ENCODE assay signal across 23 cellular contexts in genomic region chrX:45986971-45987370, GRCh38.
A peak's percentile ranks its signal among the peaks of the same experiment; 100 is the strongest.
DNase-seq lines count a peak whose midpoint lies in the region; ATAC-seq, FAIRE-seq and TF ChIP-seq lines count a peak whose summit lies in the region.
"Had no signal": no experiment of that assay in that cellular context is flagged by ENCODE, and none has a peak within 500 bp of the region (broad histone marks: within the 10 kb centered on the region; RNA-seq: fewer than 3 reads in every experiment).

No MANE protein-coding gene starts in this region.

- CTCF ChIA-PET in SK-N-SH (lab: Yijun Ruan, JAX): no interaction called here
- CTCF ChIA-PET in T-cell (lab: Charles Lee): no interaction called here

- H3K27ac ChIP-seq in SK-N-SH (ENCODE audit: low read depth in 2 of 2, low read length in 1 of 2) (no peak overlapping the region), pancreas (no peak overlapping the region)
- H3K27ac ChIP-seq: KMS-11, lower lobe of right lung, Peyer's patch, right atrium auricular region had no signal

- TF ChIP-seq EP300 in SK-N-SH (IDR thresholded peaks at IDR 0.05; ENCODE audit: borderline replicate concordance in 1 of 2, low read depth in 1 of 2, low read length in 1 of 2): no peak

- H3K9me2 ChIP-seq in SK-N-SH: no peaks in the 10 kb centered on the region

- H3K9ac ChIP-seq in SK-N-SH: no peak overlapping the region
- H3K9ac ChIP-seq: KMS-11 had no signal

- peak; percentile 31; the same call in 1 of the 3 replicates for ATAC-seq in SK-N-SH treated with all-trans-retinoic acid at 6 μM for 48 hours
- ATAC-seq in pancreas: no peak
- no peak for ATAC-seq in T-cell (replicated peaks in 1 of 4)
- ATAC-seq in HG03354 (IDR thresholded peaks at IDR 0.05; ENCODE audit: poor library complexity, severe bottlenecking, unreplicated experiment): no peak
- ATAC-seq: lower lobe of right lung had no signal

- intact Hi-C loops in pancreas (cut with DNase I): no loop called here

- H3K36me3 ChIP-seq in SK-N-SH (replicated peaks in 1 of 2; ENCODE audit: control insufficient read depth in 1 of 2, insufficient read depth in 2 of 2, low read length in 1 of 2): no peaks in the 10 kb centered on the region
- H3K36me3 ChIP-seq in pancreas: no peaks in the 10 kb centered on the region
- H3K36me3 ChIP-seq: lower lobe of right lung, Peyer's patch, right atrium auricular region had no signal

- H3K4me3 ChIP-seq in SK-N-SH (ENCODE audit: low read depth in 2 of 2, low read length in 1 of 2) (no peak overlapping the region), fibroblast of mammary gland (ENCODE audit: control insufficient read depth, low read depth, low read length) (no peak overlapping the region), pancreas (no peak overlapping the region)
- H3K4me3 ChIP-seq: lower lobe of right lung, Peyer's patch, right atrium auricular region had no signal

- 11% methylated on average over 2 of the region's 2 CpGs for WGBS in SK-N-SH (ENCODE audit: low lambda C conversion rate)
- 60 to 76% methylated on average over 2 of the region's 2 CpGs for WGBS in pancreas, 2 donors

- H3F3A ChIP-seq in SK-N-SH (replicated peaks; ENCODE audit: insufficient read depth): no peaks in the 10 kb centered on the region

- peaks cover 4 to 5% (median 5%) of the 10 kb centered on the region in 3 donors for H3K9me3 Mint-ChIP-seq in T-cell

- no peaks in the 10 kb centered on the region for H3K4me1 Mint-ChIP-seq in T-cell
- H3K4me1 Mint-ChIP-seq: CD14-positive monocyte, endodermal cell had no signal

- H3K27me3 ChIP-seq in SK-N-SH (ENCODE audit: insufficient read depth) (no peaks in the 10 kb centered on the region), pancreas (peaks cover 0 to 6% (median 0%) of the 10 kb centered on the region in 4 donors)
- H3K27me3 ChIP-seq: Peyer's patch, right atrium auricular region had no signal

- no peak for TF ChIP-seq CTCF in SK-N-SH (IDR thresholded peaks at IDR 0.05)
- TF ChIP-seq CTCF in fibroblast of mammary gland (conservative IDR thresholded peaks at IDR 0.05; ENCODE audit: control insufficient read depth, insufficient read depth, low read depth, low read length): no peak
- TF ChIP-seq CTCF in pancreas (IDR thresholded peaks at IDR 0.05): no peak

- H3K9me3 ChIP-seq in SK-N-SH: no peaks in the 10 kb centered on the region
- H3K9me3 ChIP-seq in pancreas: no peaks in the 10 kb centered on the region
- H3K9me3 ChIP-seq: lower lobe of right lung, Peyer's patch had no signal

- no peak for FAIRE-seq in pancreas (lab: Jason Lieb, UNC)
- FAIRE-seq: colon, GM12891 had no signal

- H3K4me1 ChIP-seq in SK-N-SH (ENCODE audit: control insufficient read depth in 1 of 2, insufficient read depth in 2 of 2, low read depth in 1 of 2, low read length in 1 of 2) (no peaks in the 10 kb centered on the region), pancreas (no peaks in the 10 kb centered on the region)
- H3K4me1 ChIP-seq: lower lobe of right lung, Peyer's patch, right atrium auricular region had no signal

- H2AFZ ChIP-seq in SK-N-SH (ENCODE audit: low read depth): no peak overlapping the region

- no peak for DNase-seq in SK-N-SH
- peak; percentile 2 for DNase-seq in T1000 (lab: John Stamatoyannopoulos, UW)
- DNase-seq in fibroblast of mammary gland (ENCODE audit: low read depth): peak; percentile 37
- no peak for DNase-seq in pancreas
- DNase-seq in activated CD4-positive, alpha-beta T cell treated with anti-CD3 and anti-CD28 coated beads for 1 hour: no peak
- DNase-seq in T-cell: no peak
- DNase-seq: 8988T; activated naive CD4-positive, alpha-beta T cell treated with anti-CD3 and anti-CD28 coated beads, Interleukin-2, amount 50 U/mL, for 16 hours; activated T-cell treated with anti-CD3 and anti-CD28 coated beads, Interleukin-2, amount 50 U/mL, for 48 hours; endodermal cell; lower lobe of right lung; NCI-H1105; NCI-H2029 treated with DMSO at 0.1 percent for 48 hours; NCI-H446; Peyer's patch had no signal

- TF ChIP-seq RAD21 in SK-N-SH (IDR thresholded peaks at IDR 0.05; ENCODE audit: low read length): no peak

- no peaks in the 10 kb centered on the region for H4K20me1 ChIP-seq in SK-N-SH (ENCODE audit: insufficient read depth)

- no peak overlapping the region for H3K4me3 Mint-ChIP-seq in T-cell
- H3K4me3 Mint-ChIP-seq: CD14-positive monocyte, endodermal cell, type B pancreatic cell had no signal

- no peaks in the 10 kb centered on the region for H3K79me2 ChIP-seq in SK-N-SH (ENCODE audit: insufficient read depth)

- no peak overlapping the region for H3K27ac Mint-ChIP-seq in T-cell
- H3K27ac Mint-ChIP-seq: CD14-positive monocyte, endodermal cell, type B pancreatic cell had no signal

- no peak overlapping the region for H3K4me2 ChIP-seq in SK-N-SH
- H3K4me2 ChIP-seq: KMS-11 had no signal

- POLR2A ChIA-PET in SK-N-SH (lab: Yijun Ruan, JAX): no interaction called here
- POLR2A ChIA-PET in T-cell (lab: Charles Lee): no interaction called here

- H3K27me3 Mint-ChIP-seq in T-cell: peaks cover 0 to 5% of the 10 kb centered on the region in 2 donors
- H3K27me3 Mint-ChIP-seq: type B pancreatic cell had no signal

- no peaks in the 10 kb centered on the region for H3K36me3 Mint-ChIP-seq in T-cell
- H3K36me3 Mint-ChIP-seq: CD14-positive monocyte, type B pancreatic cell had no signal

TF ChIP-seq in SK-N-SH treated with all-trans-retinoic acid at 6 μM for 48 hours, 23 proteins besides CTCF, POLR2A, EP300 and RAD21:
- TF ChIP-seq SNAI2 (CRISPR knock-in tag; IDR thresholded peaks at IDR 0.05): no peak
- TF ChIP-seq CREB5 (CRISPR knock-in tag; IDR thresholded peaks at IDR 0.05; ENCODE audit: low read depth): no peak
TF ChIP-seq in SK-N-SH treated with all-trans-retinoic acid at 6 μM for 48 hours: peak in this region for 0.

TF ChIP-seq in SK-N-SH, 30 proteins besides CTCF, POLR2A, EP300 and RAD21:
- TF ChIP-seq SIN3A (IDR thresholded peaks at IDR 0.05; ENCODE audit: borderline replicate concordance, low read depth, low read length) (no peak), RFX5 (IDR thresholded peaks at IDR 0.05; ENCODE audit: low read length) (no peak), TEAD4 (IDR thresholded peaks at IDR 0.05; ENCODE audit: borderline replicate concordance, insufficient read depth) (no peak), FOXM1 (IDR thresholded peaks at IDR 0.05; ENCODE audit: low read depth) (no peak), FOSL2 (IDR thresholded peaks at IDR 0.05; ENCODE audit: borderline replicate concordance, low read depth) (no peak), USF2 (IDR thresholded peaks at IDR 0.05; ENCODE audit: borderline replicate concordance, low read depth, low read length) (no peak), NFIC (IDR thresholded peaks at IDR 0.05; ENCODE audit: borderline replicate concordance) (no peak), GABPA (IDR thresholded peaks at IDR 0.05; ENCODE audit: low read depth) (no peak)
- TF ChIP-seq, protein P1, sequence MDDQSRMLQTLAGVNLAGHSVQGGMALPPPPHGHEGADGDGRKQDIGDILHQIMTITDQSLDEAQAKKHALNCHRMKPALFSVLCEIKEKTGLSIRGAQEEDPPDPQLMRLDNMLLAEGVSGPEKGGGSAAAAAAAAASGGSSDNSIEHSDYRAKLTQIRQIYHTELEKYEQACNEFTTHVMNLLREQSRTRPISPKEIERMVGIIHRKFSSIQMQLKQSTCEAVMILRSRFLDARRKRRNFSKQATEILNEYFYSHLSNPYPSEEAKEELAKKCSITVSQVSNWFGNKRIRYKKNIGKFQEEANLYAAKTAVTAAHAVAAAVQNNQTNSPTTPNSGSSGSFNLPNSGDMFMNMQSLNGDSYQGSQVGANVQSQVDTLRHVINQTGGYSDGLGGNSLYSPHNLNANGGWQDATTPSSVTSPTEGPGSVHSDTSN (IDR thresholded peaks at IDR 0.05): no peak

Comparison
In these comparisons a context has a peak if more than half of its experiments do, and no peak if none do; other contexts are left out.
1. DNase-seq: peak in T1000 (single experiment) and fibroblast of mammary gland (single experiment); none in SK-N-SH (single experiment), pancreas (0 of 6), activated CD4-positive, alpha-beta T cell treated with anti-CD3 and anti-CD28 coated beads for 1 hour (single experiment) and T-cell (0 of 34).